ENCODE assay signal across 23 cellular contexts in genomic region chr6:138643210-138643609, GRCh38.
A peak's percentile ranks its signal among the peaks of the same experiment; 100 is the strongest.
DNase-seq lines count a peak whose midpoint lies in the region; ATAC-seq and TF ChIP-seq lines count a peak whose summit lies in the region.
"Had no signal": no experiment of that assay in that cellular context is flagged by ENCODE, and none has a peak within 500 bp of the region (broad histone marks: within the 10 kb centered on the region; RNA-seq: fewer than 3 reads in every experiment).

No MANE protein-coding gene starts in this region.

- no peak for TF ChIP-seq POLR2A in right lobe of liver (IDR thresholded peaks at IDR 0.05)

- H3K27me3 ChIP-seq in right lobe of liver = no peaks in the 10 kb centered on the region
- H3K27me3 ChIP-seq: BE2C; BLaER1 treated with 17β-estradiol and CSF1 and Interleukin-3, amounts not matched to agents 10 nM and 100 nM had no signal

- H3K4me3 Mint-ChIP-seq in activated naive CD8-positive, alpha-beta T cell treated with anti-CD3 and anti-CD28 coated beads, Interleukin-2, amount 10 ng/mL, durations not matched to agents 7 days and 5 days = no peak overlapping the region
- H3K4me3 Mint-ChIP-seq in activated naive CD8-positive, alpha-beta T cell treated with anti-CD3 and anti-CD28 coated beads for 36 hours = no peak overlapping the region
- H3K4me3 Mint-ChIP-seq: CD14-positive monocyte; CD4-positive, alpha-beta T cell; CD8-positive, alpha-beta memory T cell; HFFc6 had no signal

- no peaks in the 10 kb centered on the region for H3K36me3 Mint-ChIP-seq in activated naive CD8-positive, alpha-beta T cell treated with anti-CD3 and anti-CD28 coated beads, Interleukin-2, amount 10 ng/mL, durations not matched to agents 7 days and 5 days
- no peaks in the 10 kb centered on the region for H3K36me3 Mint-ChIP-seq in activated naive CD8-positive, alpha-beta T cell treated with anti-CD3 and anti-CD28 coated beads for 36 hours
- H3K36me3 Mint-ChIP-seq: CD14-positive monocyte; CD8-positive, alpha-beta memory T cell had no signal

- peaks cover 0 to 10% (median 3%) of the 10 kb centered on the region in 4 donors for H3K4me1 ChIP-seq in right lobe of liver
- H3K4me1 ChIP-seq: BE2C; BLaER1 treated with 17β-estradiol and CSF1 and Interleukin-3, amounts not matched to agents 10 nM and 100 nM had no signal

- no peaks in the 10 kb centered on the region for H3K36me3 ChIP-seq in right lobe of liver
- H3K36me3 ChIP-seq: BE2C; BLaER1 treated with 17β-estradiol and CSF1 and Interleukin-3, amounts not matched to agents 10 nM and 100 nM; HAP-1 had no signal

- no peaks in the 10 kb centered on the region for H3K4me1 Mint-ChIP-seq in activated naive CD8-positive, alpha-beta T cell treated with anti-CD3 and anti-CD28 coated beads, Interleukin-2, amount 10 ng/mL, durations not matched to agents 7 days and 5 days
- H3K4me1 Mint-ChIP-seq in activated naive CD8-positive, alpha-beta T cell treated with anti-CD3 and anti-CD28 coated beads for 36 hours = peaks cover 4% of the 10 kb centered on the region
- H3K4me1 Mint-ChIP-seq: CD14-positive monocyte; CD8-positive, alpha-beta memory T cell had no signal

- H3K27ac Mint-ChIP-seq in activated naive CD8-positive, alpha-beta T cell treated with anti-CD3 and anti-CD28 coated beads, Interleukin-2, amount 10 ng/mL, durations not matched to agents 7 days and 5 days = peak overlapping the region; percentile 24
- H3K27ac Mint-ChIP-seq in activated naive CD8-positive, alpha-beta T cell treated with anti-CD3 and anti-CD28 coated beads for 36 hours = no peak overlapping the region
- H3K27ac Mint-ChIP-seq: CD4-positive, alpha-beta T cell; HFFc6 had no signal

- no peaks in the 10 kb centered on the region for H3K9me3 ChIP-seq in right lobe of liver
- H3K9me3 ChIP-seq: BE2C; BLaER1 treated with 17β-estradiol and CSF1 and Interleukin-3, amounts not matched to agents 10 nM and 100 nM; HAP-1 had no signal

- H3K9me3 Mint-ChIP-seq in activated naive CD8-positive, alpha-beta T cell treated with anti-CD3 and anti-CD28 coated beads, Interleukin-2, amount 10 ng/mL, durations not matched to agents 7 days and 5 days = no peaks in the 10 kb centered on the region
- no peaks in the 10 kb centered on the region for H3K9me3 Mint-ChIP-seq in activated naive CD8-positive, alpha-beta T cell treated with anti-CD3 and anti-CD28 coated beads for 36 hours
- H3K9me3 Mint-ChIP-seq: CD4-positive, alpha-beta T cell; CD8-positive, alpha-beta memory T cell; HFFc6 had no signal

- intact Hi-C loops in right lobe of liver (cut with DNase I) = no loop called here

- peaks cover 2% of the 10 kb centered on the region for H3K27me3 Mint-ChIP-seq in activated naive CD8-positive, alpha-beta T cell treated with anti-CD3 and anti-CD28 coated beads, Interleukin-2, amount 10 ng/mL, durations not matched to agents 7 days and 5 days
- H3K27me3 Mint-ChIP-seq in activated naive CD8-positive, alpha-beta T cell treated with anti-CD3 and anti-CD28 coated beads for 36 hours = no peaks in the 10 kb centered on the region
- H3K27me3 Mint-ChIP-seq: CD4-positive, alpha-beta T cell had no signal

- ATAC-seq in activated naive CD8-positive, alpha-beta T cell treated with anti-CD3 and anti-CD28 coated beads, Interleukin-2, amount 10 ng/mL, durations not matched to agents 7 days and 5 days (ENCODE audit: low read depth) = no peak
- ATAC-seq in left lobe of liver = peak; percentile 99
- ATAC-seq in right lobe of liver = peak; percentile 98 to 99 (median 98)
- ATAC-seq in esophagus mucosa = no peak
- ATAC-seq in GM18907 (IDR thresholded peaks at IDR 0.05; ENCODE audit: unreplicated experiment) = no peak
- ATAC-seq: GM12878 had no signal

- no peak overlapping the region for H3K4me3 ChIP-seq in right lobe of liver
- H3K4me3 ChIP-seq: BLaER1 treated with 17β-estradiol and CSF1 and Interleukin-3, amounts not matched to agents 10 nM and 100 nM; GM12878; HAP-1 had no signal

- WGBS in right lobe of liver (ENCODE audit: insufficient coverage, low coverage, low lambda C conversion rate, missing lambda C conversion rate) = 43% methylated on average over 2 of the region's 2 CpGs

- H3K27ac ChIP-seq in right lobe of liver = peak overlapping the region in 2 of 3 donors; percentile 46 to 58
- H3K27ac ChIP-seq: 22Rv1; BLaER1 treated with 17β-estradiol and CSF1 and Interleukin-3, amounts not matched to agents 10 nM and 100 nM had no signal

- DNase-seq in activated naive CD8-positive, alpha-beta T cell treated with anti-CD3 and anti-CD28 coated beads, Interleukin-2, amount 10 ng/mL, durations not matched to agents 7 days and 5 days = no peak
- DNase-seq in activated naive CD8-positive, alpha-beta T cell treated with anti-CD3 and anti-CD28 coated beads for 36 hours = no peak
- DNase-seq in left lobe of liver (ENCODE audit: low spot score) (no peak), right lobe of liver (peak in 1 of 3 donors; percentile 53), NCI-H526 treated with DMSO at 0.1 percent for 48 hours (lab: John Stamatoyannopoulos, UW) (no peak)
- no peak for DNase-seq in activated T-cell treated with anti-CD3 and anti-CD28 coated beads, Interleukin-2, amount 50 U/mL, for 48 hours
- DNase-seq: AML-193; BE2C; CD4-positive, alpha-beta T cell; CD8-positive, alpha-beta memory T cell; DMS 273 treated with DMSO at 0.1 percent for 48 hours; DMS79; EL; GDM1; GOT3; HFFc6 had no signal

- TF ChIP-seq CTCF in right lobe of liver (IDR thresholded peaks at IDR 0.05) = peak in 2 of 4 donors; percentile 29 to 35

- POLR2A ChIA-PET in activated naive CD8-positive, alpha-beta T cell treated with anti-CD3 and anti-CD28 coated beads, Interleukin-2, amount 10 ng/mL, durations not matched to agents 7 days and 5 days (lab: Charles Lee) = no interaction called here

Comparison
In these comparisons a context has a peak if more than half of its experiments do, and no peak if none do; other contexts are left out.
1. ATAC-seq: peak in left lobe of liver (single experiment) and right lobe of liver (4 of 4); none in activated naive CD8-positive, alpha-beta T cell treated with anti-CD3 and anti-CD28 coated beads, Interleukin-2, amount 10 ng/mL, durations not matched to agents 7 days and 5 days (single experiment), esophagus mucosa (single experiment) and GM18907 (single experiment).